In the genomic region with DNA sequence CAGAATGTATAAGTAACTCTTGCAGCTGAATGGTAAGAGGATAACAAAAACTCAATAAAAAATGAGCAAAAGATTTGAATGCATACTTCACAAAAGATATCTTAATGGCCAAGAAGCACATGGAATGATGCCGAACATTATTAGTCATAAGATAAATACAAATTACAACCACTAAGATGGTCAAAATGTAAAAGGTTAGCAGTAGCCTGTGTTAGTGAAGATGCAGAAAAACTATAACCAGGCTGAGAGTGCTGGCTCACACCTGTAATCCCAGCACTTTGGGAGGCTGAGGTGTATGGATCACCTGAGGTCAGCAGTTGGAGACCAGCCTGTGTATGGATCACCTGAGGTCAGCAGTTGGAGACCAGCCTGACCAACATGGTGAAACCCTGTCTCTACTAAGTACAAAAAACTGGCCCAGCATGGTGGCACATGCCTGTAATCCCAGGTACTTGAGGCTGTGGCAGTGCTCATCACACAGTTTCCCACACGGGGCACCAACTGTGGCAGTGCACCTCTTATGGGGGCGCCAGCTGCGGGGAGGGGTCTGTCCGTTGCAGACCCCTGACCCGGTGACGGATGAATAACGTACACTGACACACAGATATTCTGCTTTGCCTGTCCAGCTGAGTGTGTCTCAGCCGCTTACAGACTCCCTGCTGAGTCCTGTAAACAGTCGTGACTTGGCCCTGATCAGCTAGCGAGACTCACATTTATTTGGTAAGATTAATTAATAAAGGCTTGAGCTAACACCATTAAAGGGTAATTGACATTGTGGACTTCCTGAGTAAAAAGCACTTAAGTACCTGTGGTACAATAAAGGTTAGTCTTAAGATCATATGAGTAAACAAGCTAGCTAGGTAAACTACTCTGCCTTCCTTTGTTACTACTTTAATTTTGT, we compare ENCODE assay signal across 25 cellular contexts. TPM values are rescaled to one million over a fixed set of nuclear protein-coding genes. Genes with fewer than 3 reads are reported as not detected.
DNase-seq lines count a peak whose midpoint lies in the region; ATAC-seq and TF ChIP-seq lines count a peak whose summit lies in the region.
"Had no signal": no experiment of that assay in that cellular context is flagged by ENCODE, and none has a peak within 500 bp of the region (broad histone marks: within the 10 kb centered on the region; RNA-seq: fewer than 3 reads in every experiment).

No MANE protein-coding gene starts in this region.

- no peaks in the 10 kb centered on the region for H3F3A ChIP-seq in GM23248 (ENCODE audit: insufficient read depth)

- H3K4me1 ChIP-seq in GM23248 (ENCODE audit: insufficient read depth) (0 out of 2 replicates have a peak, but pooled peaks cover 4% of the 10 kb centered on the region), lower lobe of right lung (no peaks in the 10 kb centered on the region)
- H3K4me1 ChIP-seq: transverse colon had no signal

- 82 to 86% methylated on average over 11 of the region's 11 CpGs for WGBS in GM23248 (ENCODE audit: low coverage in 1 of 2, low lambda C conversion rate in 2 of 2, missing lambda C conversion rate in 2 of 2), 2 experiments

- no peaks in the 10 kb centered on the region for H3K9me3 ChIP-seq in GM23248 (ENCODE audit: low read depth)
- peaks cover 3% of the 10 kb centered on the region for H3K9me3 ChIP-seq in lower lobe of right lung
- H3K9me3 ChIP-seq: transverse colon had no signal

- in situ Hi-C loops in GM23248 (cut with MboI): no loop called here

- DNase-seq in GM23248 (peak; percentile 21), NCI-H1417 treated with DMSO at 0.1 percent for 48 hours (lab: John Stamatoyannopoulos, UW) (peak; percentile 84), cardiac fibroblast (ENCODE audit: low read depth in 2 of 2) (peak; percentile 29 to 38), lower lobe of right lung (no peak), sciatic nerve (ENCODE audit: low spot score) (no peak)
- DNase-seq: activated B cell treated with CpG ODN at 0.5 μM for 24 hours; activated CD8-positive, alpha-beta T cell treated with anti-CD3 and anti-CD28 coated beads, Interleukin-2, amount 10 ng/mL, durations not matched to agents 7 days and 5 days; activated T-cell treated with anti-CD3 and anti-CD28 coated beads, Interleukin-2, amount 50 U/mL, for 1 hour; amniotic stem cell; CD8-positive, alpha-beta memory T cell; dorsolateral prefrontal cortex; left colon; midbrain; NCI-H1694; NCI-H446 treated with DMSO at 0.1 percent for 48 hours; posterior cingulate gyrus; stimulated activated CD4-positive, alpha-beta T cell treated with anti-CD3 and anti-CD28 coated beads, Interleukin-1b, Interleukin-23, amount 100 ng/mL, for 48 hours; stimulated activated naive CD4-positive, alpha-beta T cell treated with Interleukin-2 at 50 U/mL for 16 hours; T1000; transverse colon had no signal

- H2AFZ ChIP-seq in GM23248: no peak overlapping the region

- H3K4me3 ChIP-seq in GM23248 (no peak overlapping the region), cardiac fibroblast (replicated peaks in 1 of 2; ENCODE audit: low read depth in 2 of 2, low read length in 2 of 2) (no peak overlapping the region), lower lobe of right lung (no peak overlapping the region)
- H3K4me3 ChIP-seq: dorsolateral prefrontal cortex, transverse colon had no signal

- H3K9ac ChIP-seq in GM23248: no peak overlapping the region

- intact Hi-C loops in lower lobe of right lung (cut with DNase I): no loop called here
- intact Hi-C loops in sciatic nerve (cut with DNase I): no loop called here

- no peak overlapping the region for H3K4me2 ChIP-seq in GM23248 (ENCODE audit: unreplicated experiment)

- H3K27me3 ChIP-seq in GM23248 (replicated peaks; ENCODE audit: insufficient read depth) (no peaks in the 10 kb centered on the region), lower lobe of right lung (ENCODE audit: low read depth) (no peaks in the 10 kb centered on the region)
- H3K27me3 ChIP-seq: transverse colon had no signal

- H3K27ac ChIP-seq in GM23248: no peak overlapping the region
- H3K27ac ChIP-seq in lower lobe of right lung: no peak overlapping the region
- H3K27ac ChIP-seq: dorsolateral prefrontal cortex, transverse colon had no signal

- TF ChIP-seq CTCF in cardiac fibroblast (IDR thresholded peaks at IDR 0.05; ENCODE audit: low read depth, low read length) (no peak), lower lobe of right lung (IDR thresholded peaks at IDR 0.05) (no peak)

- ATAC-seq in lower lobe of right lung: peak; percentile 64 to 81
- no peak for ATAC-seq in sciatic nerve
- no peak for ATAC-seq in GM18517 (IDR thresholded peaks at IDR 0.05; ENCODE audit: unreplicated experiment)
- no peak for ATAC-seq in GM19328 (IDR thresholded peaks at IDR 0.05; ENCODE audit: unreplicated experiment)
- no peak for ATAC-seq in GM18868 (IDR thresholded peaks at IDR 0.05; ENCODE audit: unreplicated experiment)
- ATAC-seq: activated CD8-positive, alpha-beta T cell treated with anti-CD3 and anti-CD28 coated beads, Interleukin-2, amount 10 ng/mL, durations not matched to agents 7 days and 5 days; HepG2; left colon; natural killer cell treated with Interleukin-12 subunit alpha and Interleukin-12 subunit beta and Interleukin-15 and Interleukin-18, amount 100 ng/mL, for 72 hours had no signal

- H3K36me3 ChIP-seq in GM23248 (ENCODE audit: low read depth): no peaks in the 10 kb centered on the region
- H3K36me3 ChIP-seq in lower lobe of right lung: no peaks in the 10 kb centered on the region
- H3K36me3 ChIP-seq: transverse colon had no signal

- no peaks in the 10 kb centered on the region for H3K79me2 ChIP-seq in GM23248 (ENCODE audit: insufficient read depth)

- H3K9me2 ChIP-seq in GM23248 (ENCODE audit: insufficient read depth): no peaks in the 10 kb centered on the region

- no peaks in the 10 kb centered on the region for H4K20me1 ChIP-seq in GM23248 (ENCODE audit: insufficient read depth)

RNA-seq across cellular contexts. Expression of a gene that starts 45.7 kb away (rescaled TPM):
- 7.5 and 9.3 TPM in 2 replicates for total RNA-seq in GM23248 (2014; rRNA removed; shearing (Covaris generic))
- 10.9 and 11.0 TPM in 2 replicates for polyA plus RNA-seq in GM23248 (2016; fragmentation: Nextera tagmentation; extraction: Ambion mirVana)
- total RNA-seq in lower lobe of right lung (38.7 TPM), sciatic nerve (56.5 TPM)
- total RNA-seq: activated B cell treated with CpG ODN at 0.5 μM for 24 hours; activated CD8-positive, alpha-beta T cell treated with anti-CD3 and anti-CD28 coated beads, Interleukin-2, amount 10 ng/mL, durations not matched to agents 7 days and 5 days; CD8-positive, alpha-beta memory T cell; natural killer cell treated with Interleukin-12 subunit alpha and Interleukin-12 subunit beta and Interleukin-15 and Interleukin-18, amount 100 ng/mL, for 72 hours had no signal

Comparison
In these comparisons a context has a peak if more than half of its experiments do, and no peak if none do; other contexts are left out.
1. DNase-seq: peak in GM23248 (single experiment), NCI-H1417 treated with DMSO at 0.1 percent for 48 hours (single experiment) and cardiac fibroblast (2 of 2); none in lower lobe of right lung (single experiment) and sciatic nerve (single experiment).
2. ATAC-seq: peak in lower lobe of right lung (2 of 2); none in sciatic nerve (single experiment), GM18517 (single experiment), GM19328 (single experiment) and GM18868 (single experiment).